ENCODE assay signal across 9 cellular contexts in the genomic region with DNA sequence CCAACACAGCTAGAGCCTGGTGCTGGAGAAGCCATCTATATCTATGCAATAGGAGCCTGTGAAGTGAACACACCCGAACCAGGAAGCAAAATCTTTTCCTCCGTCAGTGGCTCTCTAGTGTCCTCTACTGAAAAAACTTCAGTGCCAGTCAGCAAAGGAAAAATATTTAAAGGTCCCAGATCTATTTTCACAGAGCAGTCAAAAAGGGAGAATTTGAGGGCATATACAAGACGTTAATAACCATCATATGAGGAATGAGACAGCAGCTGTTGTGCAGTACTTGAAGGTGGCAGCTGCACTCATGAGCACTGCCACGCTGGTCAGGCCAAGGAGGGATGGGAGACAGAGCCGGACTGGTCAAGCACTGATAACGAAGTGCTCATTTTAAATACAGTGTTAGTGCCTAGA. TPM values are rescaled to one million over a fixed set of nuclear protein-coding genes. Genes with fewer than 3 reads are reported as not detected.
DNase-seq lines count a peak whose midpoint lies in the region; ATAC-seq and TF ChIP-seq lines count a peak whose summit lies in the region.
"Had no signal": no experiment of that assay in that cellular context is flagged by ENCODE, and none has a peak within 500 bp of the region (broad histone marks: within the 10 kb centered on the region; RNA-seq: fewer than 3 reads in every experiment).

No MANE protein-coding gene starts in this region.

- peak in 5 of 6 experiments; percentile 4 to 54 (median 7) for DNase-seq in stimulated activated naive CD4-positive, alpha-beta T cell (lab: John Stamatoyannopoulos, UW)
- no peak for DNase-seq in stimulated activated naive CD4-positive, alpha-beta T cell treated with Interleukin-2 at 50 U/mL for 16 hours (lab: John Stamatoyannopoulos, UW)
- peak; percentile 61 for DNase-seq in SK-MEL-5 (ENCODE audit: low read depth, low spot score)
- peak; percentile 19 for DNase-seq in fibroblast of peridontal ligament (ENCODE audit: extremely low read depth)
- DNase-seq in upper lobe of right lung = no peak
- DNase-seq: activated CD4-positive, alpha-beta T cell treated with anti-CD3 and anti-CD28 coated beads, Interleukin-2, amount 50 U/mL, for 4 hours had no signal

- H3K27me3 ChIP-seq in upper lobe of right lung = no peaks in the 10 kb centered on the region

- no peak overlapping the region for H3K4me3 ChIP-seq in upper lobe of right lung

- H3K27ac ChIP-seq in upper lobe of right lung = no peak overlapping the region

- ATAC-seq in upper lobe of right lung = peak; percentile 79
- ATAC-seq in HG03159 (IDR thresholded peaks at IDR 0.05; ENCODE audit: unreplicated experiment) = no peak
- ATAC-seq in GM18909 (IDR thresholded peaks at IDR 0.05; ENCODE audit: poor library complexity, unreplicated experiment) = no peak
- no peak for ATAC-seq in HG03280 (IDR thresholded peaks at IDR 0.05; ENCODE audit: unreplicated experiment)

- intact Hi-C loops in upper lobe of right lung (cut with DNase I) = no loop called here

- in situ Hi-C loops in SK-MEL-5 (cut with HindIII; ENCODE audit: low pct_unique_long_range_greater_than_20kb, low sequenced_read_pairs) = no loop called here

- TF ChIP-seq CTCF in upper lobe of right lung (IDR thresholded peaks at IDR 0.05) = peak; percentile 36

- H3K36me3 ChIP-seq in upper lobe of right lung = no peaks in the 10 kb centered on the region

- no peaks in the 10 kb centered on the region for H3K9me3 ChIP-seq in upper lobe of right lung

- no peaks in the 10 kb centered on the region for H3K4me1 ChIP-seq in upper lobe of right lung

RNA-seq across cellular contexts. Expression of a gene that starts 14.4 kb away (rescaled TPM):
- 0.75 and 3.7 TPM in 2 replicates for total RNA-seq in SK-MEL-5 (2014; rRNA removed; shearing (Covaris generic))
- polyA plus RNA-seq in SK-MEL-5 (2015; cell fraction: cytosol; rRNA removed) = 1.2 and 4.7 TPM in 2 replicates
- 0.75 TPM in 1 of 2 replicates, not detected in the other for polyA plus RNA-seq in SK-MEL-5 (2015; cell fraction: nucleus; rRNA removed)
- total RNA-seq in upper lobe of right lung = 14.8 TPM

Comparison
In these comparisons a context has a peak if more than half of its experiments do, and no peak if none do; other contexts are left out.
1. DNase-seq: peak in stimulated activated naive CD4-positive, alpha-beta T cell (5 of 6), SK-MEL-5 (single experiment) and fibroblast of peridontal ligament (single experiment); none in stimulated activated naive CD4-positive, alpha-beta T cell treated with Interleukin-2 at 50 U/mL for 16 hours (single experiment) and upper lobe of right lung (single experiment).